Comparison of ENCODE assay signal across 25 cellular contexts in genomic region chr17:68452724-68453290, GRCh38. TPM values are rescaled to one million over a fixed set of nuclear protein-coding genes. Genes with fewer than 3 reads are reported as not detected.
DNase-seq lines count a peak whose midpoint lies in the region; ATAC-seq, FAIRE-seq and TF ChIP-seq lines count a peak whose summit lies in the region.
"Had no signal": no experiment of that assay in that cellular context is flagged by ENCODE, and none has a peak within 500 bp of the region (broad histone marks: within the 10 kb centered on the region; RNA-seq: fewer than 3 reads in every experiment).

No MANE protein-coding gene starts in this region.

- H3K9me3 ChIP-seq in liver (ENCODE audit: control insufficient read depth in 4 of 4, low read length in 3 of 4) (no peaks in the 10 kb centered on the region), HepG2 (ENCODE audit: low read length) (no peaks in the 10 kb centered on the region), neural cell (ENCODE audit: low read length) (no peaks in the 10 kb centered on the region), vagina (no peaks in the 10 kb centered on the region)
- H3K9me3 ChIP-seq: sigmoid colon, tibial artery had no signal

- DNase-seq in HepG2 (ENCODE audit: low spot score) (no peak), bronchial epithelial cell (ENCODE audit: low read depth) (peak; percentile 39), vagina (ENCODE audit: extremely low spot score in 2 of 2) (no peak), NOMO-1 (lab: John Stamatoyannopoulos, UW; ENCODE audit: unreplicated experiment in 2 of 2) (no peak)
- DNase-seq: activated CD4-positive, alpha-beta T cell treated with anti-CD3 and anti-CD28 coated beads, Interleukin-2, amount 10 ng/mL, durations not matched to agents 7 days and 5 days; aorta; CD4-positive, CD25-positive, alpha-beta regulatory T cell; DMS 273 treated with DMSO at 0.1 percent for 48 hours; left colon; naive thymus-derived CD8-positive, alpha-beta T cell; NCI-H1436; NCI-H524 treated with DMSO at 0.1 percent for 48 hours; sigmoid colon; stimulated activated naive CD8-positive, alpha-beta T cell treated with anti-CD3 and anti-CD28 coated beads, Interleukin-15, amount 100 ng/mL, for 72 hours; tibial artery had no signal

- H3K4me1 ChIP-seq in liver (ENCODE audit: control insufficient read depth in 4 of 4, insufficient read depth in 4 of 4, low read length in 3 of 4) (peaks cover 1 to 14% (median 8%) of the 10 kb centered on the region in 4 donors), HepG2 (ENCODE audit: insufficient read depth, low read length) (peaks cover 62% of the 10 kb centered on the region), vagina (peaks cover 23% of the 10 kb centered on the region)

- TF ChIP-seq CTCF in liver (IDR thresholded peaks at IDR 0.05; ENCODE audit: low read depth, low read length, missing input control) = no peak
- TF ChIP-seq CTCF in HepG2 (CRISPR knock-in tag; IDR thresholded peaks at IDR 0.05) = no peak
- TF ChIP-seq CTCF in bronchial epithelial cell (IDR thresholded peaks at IDR 0.05; ENCODE audit: insufficient read depth, low read length, severe bottlenecking) = no peak
- TF ChIP-seq CTCF in neural cell (IDR thresholded peaks at IDR 0.05; ENCODE audit: poor library complexity, severe bottlenecking) = no peak
- no peak for TF ChIP-seq CTCF in vagina (IDR thresholded peaks at IDR 0.05)

- H3K79me2 ChIP-seq in HepG2 (ENCODE audit: insufficient read depth, low read length) = peaks cover 5% of the 10 kb centered on the region
- no peaks in the 10 kb centered on the region for H3K79me2 ChIP-seq in neural cell (replicated peaks; ENCODE audit: insufficient read depth, low read length)

- H3K4me3 ChIP-seq in liver (ENCODE audit: low read depth in 1 of 3, low read length in 3 of 3) (no peak overlapping the region), HepG2 (replicated peaks in 1 of 3; ENCODE audit: insufficient read depth in 1 of 3, low read depth in 2 of 3, low read length in 3 of 3) (no peak overlapping the region), bronchial epithelial cell (ENCODE audit: low read depth, low read length) (no peak overlapping the region), neural cell (ENCODE audit: low read length) (no peak overlapping the region), vagina (no peak overlapping the region)
- H3K4me3 ChIP-seq: K562, sigmoid colon, tibial artery had no signal

- H2AFZ ChIP-seq in HepG2 (ENCODE audit: low read length) (no peak overlapping the region), neural cell (ENCODE audit: low read depth, low read length) (no peak overlapping the region)

- ATAC-seq in HepG2 (no peak), GM18868 (IDR thresholded peaks at IDR 0.05; ENCODE audit: unreplicated experiment) (no peak), GM21526 (IDR thresholded peaks at IDR 0.05; ENCODE audit: low FRiP score, unreplicated experiment) (no peak)
- ATAC-seq: activated naive CD4-positive, alpha-beta T cell treated with anti-CD3 and anti-CD28 coated beads, Interleukin-2, amount 50 U/mL, for 72 hours; activated T-helper 17 cell treated with anti-CD3 and anti-CD28 coated beads, Interleukin-2, amount 50 U/mL, for 72 hours; K562; naive thymus-derived CD8-positive, alpha-beta T cell; stimulated activated naive CD8-positive, alpha-beta T cell treated with anti-CD3 and anti-CD28 coated beads, Interleukin-15, amount 100 ng/mL, for 72 hours had no signal

- TF ChIP-seq RAD21 in liver (IDR thresholded peaks at IDR 0.05) = no peak
- TF ChIP-seq RAD21 in HepG2 (CRISPR knock-in tag; IDR thresholded peaks at IDR 0.05) = no peak
- TF ChIP-seq RAD21 in neural cell (conservative IDR thresholded peaks at IDR 0.05) = no peak

- H3K9ac ChIP-seq in liver (ENCODE audit: low read depth in 1 of 2, low read length in 2 of 2) = no peak overlapping the region
- no peak overlapping the region for H3K9ac ChIP-seq in HepG2 (ENCODE audit: insufficient read depth, low read depth, low read length)
- H3K9ac ChIP-seq in neural cell (ENCODE audit: low read length) = no peak overlapping the region

- peaks cover 2 to 14% (median 10%) of the 10 kb centered on the region in 4 donors for H3K36me3 ChIP-seq in liver (ENCODE audit: control insufficient read depth in 4 of 4, insufficient read depth in 3 of 4, low read depth in 1 of 4, low read length in 3 of 4)
- H3K36me3 ChIP-seq in HepG2 (replicated peaks in 1 of 2; ENCODE audit: control insufficient read depth in 1 of 2, insufficient read depth in 2 of 2, low read length in 2 of 2) = peaks cover 5 to 26% of the 10 kb centered on the region in 2 experiments
- H3K36me3 ChIP-seq in bronchial epithelial cell (ENCODE audit: control insufficient read depth, insufficient read depth, low read length) = peaks cover 12% of the 10 kb centered on the region
- no peaks in the 10 kb centered on the region for H3K36me3 ChIP-seq in neural cell (ENCODE audit: insufficient read depth, low read length)
- peaks cover 0 to 42% of the 10 kb centered on the region in 2 donors for H3K36me3 ChIP-seq in vagina

- TF ChIP-seq EP300 in HepG2 (IDR thresholded peaks at IDR 0.05; ENCODE audit: low read depth in 2 of 2, low read length in 2 of 2) (no peak), HepG2 (CRISPR knock-in tag; IDR thresholded peaks at IDR 0.05; ENCODE audit: borderline replicate concordance) (no peak), neural cell (conservative IDR thresholded peaks at IDR 0.05; ENCODE audit: poor library complexity, severe bottlenecking) (no peak)

- no peaks in the 10 kb centered on the region for H3F3A ChIP-seq in neural cell (ENCODE audit: insufficient read depth, low read length, poor library complexity, severe bottlenecking)

- WGBS in liver = 81% methylated on average over 6 of the region's 6 CpGs
- 88% methylated on average over 6 of the region's 6 CpGs for WGBS in HepG2 (ENCODE audit: low lambda C conversion rate)

- no peaks in the 10 kb centered on the region for H4K20me1 ChIP-seq in HepG2 (ENCODE audit: insufficient read depth, low read length)
- H4K20me1 ChIP-seq in neural cell (ENCODE audit: insufficient read depth) = no peaks in the 10 kb centered on the region

- no peak for FAIRE-seq in HepG2 (lab: Jason Lieb, UNC)
- no peak for FAIRE-seq in bronchial epithelial cell (lab: Jason Lieb, UNC)
- FAIRE-seq: endothelial cell of umbilical vein, GM19239, K562 had no signal

- intact Hi-C loops in HepG2 (cut with micrococcal nuclease; ENCODE audit: unreplicated experiment) = loop anchor here (10.0 kb wide), 1 partner anchor 418 kb away; the partner anchor contains the start of gene KPNA2
- intact Hi-C loops in vagina (cut with DNase I) = no loop called here

- CTCF ChIA-PET in HepG2 (lab: Yijun Ruan, JAX; ENCODE audit: low intra/inter-chr PET ratio, low total read pairs) = no interaction called here

- no TSS peak for BruUV-seq in HepG2 (replicated peaks; lab: Mats Ljungman, UMichigan)

- POLR2A ChIA-PET in HepG2 (lab: Yijun Ruan, JAX) = no interaction called here

- H3K27ac ChIP-seq in liver (ENCODE audit: low read depth in 1 of 2, low read length in 2 of 2) = no peak overlapping the region
- no peak overlapping the region for H3K27ac ChIP-seq in HepG2 (ENCODE audit: extremely low read length, insufficient read depth, low read length)
- H3K27ac ChIP-seq in neural cell (ENCODE audit: low read length) = no peak overlapping the region
- H3K27ac ChIP-seq in vagina = peak overlapping the region; percentile 2
- H3K27ac ChIP-seq: VCaP had no signal

- TF ChIP-seq POLR2A in HepG2 (IDR thresholded peaks at IDR 0.05; ENCODE audit: insufficient read depth in 1 of 2, low read depth in 2 of 2, low read length in 2 of 2) (no peak), vagina (IDR thresholded peaks at IDR 0.05) (no peak)

- H3K4me2 ChIP-seq in HepG2 (ENCODE audit: low read depth, low read length) (no peak overlapping the region), neural cell (ENCODE audit: low read length) (no peak overlapping the region)

- H3K27me3 ChIP-seq in liver (ENCODE audit: control insufficient read depth in 4 of 4, insufficient read depth in 4 of 4, low read length in 3 of 4) (no peaks in the 10 kb centered on the region), HepG2 (ENCODE audit: control insufficient read depth in 1 of 2, insufficient read depth in 2 of 2, low read length in 2 of 2) (no peaks in the 10 kb centered on the region), bronchial epithelial cell (ENCODE audit: control insufficient read depth, insufficient read depth, low read length) (no peaks in the 10 kb centered on the region), neural cell (ENCODE audit: insufficient read depth, low read depth, low read length) (peaks cover 8% of the 10 kb centered on the region), vagina (no peaks in the 10 kb centered on the region)
- H3K27me3 ChIP-seq: sigmoid colon, tibial artery had no signal

- in situ Hi-C loops in HepG2 (cut with HindIII; ENCODE audit: extremely low pct_ligation_motif_present, low pct_unique_long_range_greater_than_20kb) = loop anchor here (10.0 kb wide), 2 partner anchors 312 to 478 kb away; no protein-coding TSS in a partner anchor

- no peaks in the 10 kb centered on the region for H3K9me2 ChIP-seq in neural cell (ENCODE audit: insufficient read depth, low read length)

RNA-seq across cellular contexts. Expression of gene WIPI1, which starts 4.5 kb away (rescaled TPM):
- 10 to 100 TPM; 37.9 to 48.6 TPM for total RNA-seq in liver
- 10 to 100 TPM; 21.1 to 21.7 TPM for polyA plus RNA-seq in liver
- 27.1 and 29.4 TPM in 2 replicates for total RNA-seq in HepG2 (2016; rRNA removed; fragmentation: Illumina TruSeq; extraction: Trizol)
- 42.3 and 43.2 TPM in 2 replicates for total RNA-seq in HepG2 (2016; cell fraction: cytosol; rRNA removed; fragmentation: Illumina TruSeq; extraction: Trizol; ENCODE audit: low read depth)
- total RNA-seq in HepG2 (2016; cell fraction: insoluble cytoplasmic fraction; rRNA removed; fragmentation: Illumina TruSeq; extraction: Trizol) = 26.8 and 26.9 TPM in 2 replicates
- 52.2 and 60.9 TPM in 2 replicates for total RNA-seq in HepG2 (2016; cell fraction: membrane; rRNA removed; fragmentation: Illumina TruSeq; extraction: Trizol)
- 20.0 and 20.6 TPM in 2 replicates for total RNA-seq in HepG2 (2016; cell fraction: nucleus; rRNA removed; fragmentation: Illumina TruSeq; extraction: Trizol)
- polyA plus RNA-seq in HepG2 (2011; rRNA removed) = 135 and 141 TPM in 2 replicates
- polyA plus RNA-seq in HepG2 (2011; cell fraction: cytosol; rRNA removed) = 141 and 148 TPM in 2 replicates
- polyA plus RNA-seq in HepG2 (2011; cell fraction: nucleus; rRNA removed) = 91.7 and 99.3 TPM in 2 replicates
- 48.1 and 57.2 TPM in 2 replicates for polyA plus RNA-seq in HepG2 (2012)
- polyA plus RNA-seq in HepG2 (2016; cell fraction: cytosol; fragmentation: Illumina TruSeq; extraction: Trizol; ENCODE audit: low read depth) = 45.3 and 47.3 TPM in 2 replicates
- polyA plus RNA-seq in HepG2 (2016; cell fraction: insoluble cytoplasmic fraction; fragmentation: Illumina TruSeq; extraction: Trizol; ENCODE audit: low read depth) = 33.2 and 35.9 TPM in 2 replicates
- polyA plus RNA-seq in HepG2 (2016; cell fraction: membrane; fragmentation: Illumina TruSeq; extraction: Trizol; ENCODE audit: low read depth) = 57.1 and 57.2 TPM in 2 replicates
- polyA plus RNA-seq in HepG2 (2016; cell fraction: nucleus; fragmentation: Illumina TruSeq; extraction: Trizol; ENCODE audit: insufficient read depth, low read depth) = 21.9 and 35.2 TPM in 2 replicates
- 18.4 and 144 TPM in 2 replicates for polyA minus RNA-seq in HepG2 (2011; rRNA and poly(A)+ RNA removed; ENCODE audit: low replicate concordance)
- 64.7 and 68.0 TPM in 2 replicates for polyA minus RNA-seq in HepG2 (2011; cell fraction: cytosol; rRNA and poly(A)+ RNA removed)
- polyA minus RNA-seq in HepG2 (2011; cell fraction: nucleus; rRNA and poly(A)+ RNA removed) = 130 and 135 TPM in 2 replicates
- 79.5 and 86.0 TPM in 2 replicates for total RNA-seq in bronchial epithelial cell
- 8.3 and 17.8 TPM in 2 replicates for polyA plus RNA-seq in neural cell
- 4.1 and 6.1 TPM in 2 replicates for polyA minus RNA-seq in neural cell
- total RNA-seq in vagina = 37.3 TPM

RNA-seq across cellular contexts. Expression of gene PRKAR1A, which starts 59.4 kb away (rescaled TPM):
- total RNA-seq in liver = 100 to 1,000 TPM; 117 to 118 TPM
- polyA plus RNA-seq in liver = 10 to 100 TPM; 55.6 to 91.2 TPM
- 266 and 335 TPM in 2 replicates for total RNA-seq in HepG2 (2016; rRNA removed; fragmentation: Illumina TruSeq; extraction: Trizol)
- 24.5 and 25.0 TPM in 2 replicates for total RNA-seq in HepG2 (2016; cell fraction: cytosol; rRNA removed; fragmentation: Illumina TruSeq; extraction: Trizol; ENCODE audit: low read depth)
- 274 and 331 TPM in 2 replicates for total RNA-seq in HepG2 (2016; cell fraction: insoluble cytoplasmic fraction; rRNA removed; fragmentation: Illumina TruSeq; extraction: Trizol)
- total RNA-seq in HepG2 (2016; cell fraction: membrane; rRNA removed; fragmentation: Illumina TruSeq; extraction: Trizol) = 50.4 and 51.0 TPM in 2 replicates
- 144 and 151 TPM in 2 replicates for total RNA-seq in HepG2 (2016; cell fraction: nucleus; rRNA removed; fragmentation: Illumina TruSeq; extraction: Trizol)
- polyA plus RNA-seq in HepG2 (2011; rRNA removed) = 250 and 265 TPM in 2 replicates
- polyA plus RNA-seq in HepG2 (2011; cell fraction: cytosol; rRNA removed) = 227 and 241 TPM in 2 replicates
- 192 and 209 TPM in 2 replicates for polyA plus RNA-seq in HepG2 (2011; cell fraction: nucleus; rRNA removed)
- 200 and 223 TPM in 2 replicates for polyA plus RNA-seq in HepG2 (2012)
- polyA plus RNA-seq in HepG2 (2016; cell fraction: cytosol; fragmentation: Illumina TruSeq; extraction: Trizol; ENCODE audit: low read depth) = 19.1 and 23.5 TPM in 2 replicates
- 302 and 333 TPM in 2 replicates for polyA plus RNA-seq in HepG2 (2016; cell fraction: insoluble cytoplasmic fraction; fragmentation: Illumina TruSeq; extraction: Trizol; ENCODE audit: low read depth)
- 32.1 and 33.4 TPM in 2 replicates for polyA plus RNA-seq in HepG2 (2016; cell fraction: membrane; fragmentation: Illumina TruSeq; extraction: Trizol; ENCODE audit: low read depth)
- 152 and 173 TPM in 2 replicates for polyA plus RNA-seq in HepG2 (2016; cell fraction: nucleus; fragmentation: Illumina TruSeq; extraction: Trizol; ENCODE audit: insufficient read depth, low read depth)
- polyA minus RNA-seq in HepG2 (2011; rRNA and poly(A)+ RNA removed; ENCODE audit: low replicate concordance) = 250 and 886 TPM in 2 replicates
- 449 and 493 TPM in 2 replicates for polyA minus RNA-seq in HepG2 (2011; cell fraction: cytosol; rRNA and poly(A)+ RNA removed)
- polyA minus RNA-seq in HepG2 (2011; cell fraction: nucleus; rRNA and poly(A)+ RNA removed) = 609 and 625 TPM in 2 replicates
- total RNA-seq in bronchial epithelial cell = 226 and 248 TPM in 2 replicates
- 512 and 539 TPM in 2 replicates for polyA plus RNA-seq in neural cell
- 424 and 461 TPM in 2 replicates for polyA minus RNA-seq in neural cell
- 186 TPM for total RNA-seq in vagina
